ENCODE assay signal across 7 cellular contexts in genomic region chr9:7622481-7622880, GRCh38.
"Had no signal": no experiment of that assay in that cellular context is flagged by ENCODE, and none has a peak within 500 bp of the region (broad histone marks: within the 10 kb centered on the region; RNA-seq: fewer than 3 reads in every experiment).

No MANE protein-coding gene starts in this region.

- ATAC-seq: HCT116, HepG2 had no signal

- H3K4me3 Mint-ChIP-seq: HFFc6, IgD-negative memory B cell had no signal

- H3K27me3 Mint-ChIP-seq: IgD-negative memory B cell had no signal

- DNase-seq: GM23248, GOT3, H7, HFFc6 had no signal

- H3K36me3 Mint-ChIP-seq: IgD-negative memory B cell had no signal

- H3K27ac Mint-ChIP-seq: HFFc6, IgD-negative memory B cell had no signal
